In the genomic region with DNA sequence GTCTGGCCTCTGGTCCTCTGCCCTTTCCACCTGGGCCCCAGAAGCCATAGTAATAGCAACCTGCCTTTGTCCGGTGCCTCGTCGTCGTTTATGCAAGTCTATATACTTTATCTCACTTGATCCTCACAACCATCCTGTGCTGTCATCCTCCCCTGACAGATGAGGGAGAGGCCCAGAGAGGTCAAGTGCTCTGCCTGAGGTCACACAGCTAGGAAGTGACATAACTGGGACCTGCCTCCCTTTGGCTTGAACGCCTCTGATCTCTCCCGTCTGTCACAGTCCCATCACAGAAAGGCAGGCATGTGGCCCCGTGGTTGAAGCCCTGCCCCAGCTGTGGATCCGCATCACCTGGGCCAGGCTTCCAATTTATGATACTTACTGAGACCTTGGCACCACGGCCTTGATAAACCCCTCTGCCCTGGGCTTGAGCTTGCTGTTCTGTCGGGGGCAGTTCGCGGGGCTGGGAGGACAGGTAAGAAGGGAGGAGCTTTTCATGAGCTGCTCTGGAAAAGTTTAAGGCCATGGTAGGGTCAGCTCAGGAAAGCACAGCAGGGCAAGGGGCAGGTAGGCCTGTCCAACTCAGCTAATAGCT, we compare ENCODE assay signal across 18 cellular contexts.
DNase-seq lines count a peak whose midpoint lies in the region; ATAC-seq and TF ChIP-seq lines count a peak whose summit lies in the region.
"Had no signal": no experiment of that assay in that cellular context is flagged by ENCODE, and none has a peak within 500 bp of the region (broad histone marks: within the 10 kb centered on the region; RNA-seq: fewer than 3 reads in every experiment).

No MANE protein-coding gene starts in this region.

- TF ChIP-seq CTCF in nephron progenitor cell (IDR thresholded peaks at IDR 0.05), result no peak
- TF ChIP-seq CTCF in type B pancreatic cell (conservative IDR thresholded peaks at IDR 0.05), result no peak

- ATAC-seq in GM18909 (IDR thresholded peaks at IDR 0.05; ENCODE audit: poor library complexity, unreplicated experiment), result no peak
- ATAC-seq in T-cell (replicated peaks in 1 of 4), result no peak
- ATAC-seq: GM12878, Panc1 had no signal

- no peak overlapping the region for H3K9ac ChIP-seq in HUES64 (ENCODE audit: low read depth, low read length)

- H3K27ac Mint-ChIP-seq in nephron progenitor cell, result no peak overlapping the region
- H3K27ac Mint-ChIP-seq in type B pancreatic cell, result peak overlapping the region; percentile 62
- no peak overlapping the region for H3K27ac Mint-ChIP-seq in T-cell
- H3K27ac Mint-ChIP-seq: CD4-positive, CD25-positive, alpha-beta regulatory T cell had no signal

- POLR2A ChIA-PET in T-cell (lab: Charles Lee), result no interaction called here

- H3K27me3 Mint-ChIP-seq in nephron progenitor cell (ENCODE audit: low read depth, poor library complexity), result peaks cover 19% of the 10 kb centered on the region
- H3K27me3 Mint-ChIP-seq in type B pancreatic cell, result peaks cover 58% of the 10 kb centered on the region
- H3K27me3 Mint-ChIP-seq in T-cell, result peaks cover 29 to 47% of the 10 kb centered on the region in 2 donors

- CTCF ChIA-PET in T-cell (lab: Charles Lee), result interaction anchor here in 1 of 2 donors (0.7 kb wide), 1 partner anchor 807 kb away, joined by 3 read pairs; no protein-coding TSS in a partner anchor

- H3K36me3 ChIP-seq in HUES64 (ENCODE audit: insufficient read depth, low read length) (no peaks in the 10 kb centered on the region), ectodermal cell (ENCODE audit: control insufficient read depth, insufficient read depth, low read length) (no peaks in the 10 kb centered on the region)
- H3K36me3 ChIP-seq: BE2C, SJSA1 had no signal

- H3K9me3 Mint-ChIP-seq in nephron progenitor cell (peaks cover 4% of the 10 kb centered on the region), type B pancreatic cell (no peaks in the 10 kb centered on the region), T-cell (peaks cover 0 to 4% (median 0%) of the 10 kb centered on the region in 3 donors)

- H3K4me3 ChIP-seq in HUES64 (ENCODE audit: low read length) (no peak overlapping the region), ectodermal cell (ENCODE audit: insufficient read depth, low read depth, low read length) (no peak overlapping the region)
- H3K4me3 ChIP-seq: GM12878, SJSA1 had no signal

- no peaks in the 10 kb centered on the region for H3K27me3 ChIP-seq in HUES64 (ENCODE audit: insufficient read depth, low read length)
- peaks cover 5% of the 10 kb centered on the region for H3K27me3 ChIP-seq in ectodermal cell (ENCODE audit: control insufficient read depth, insufficient read depth, low read length, poor library complexity, severe bottlenecking)
- H3K27me3 ChIP-seq: BE2C, SJSA1 had no signal

- H3K36me3 Mint-ChIP-seq in nephron progenitor cell (ENCODE audit: low read depth), result no peaks in the 10 kb centered on the region
- H3K36me3 Mint-ChIP-seq in type B pancreatic cell, result no peaks in the 10 kb centered on the region
- no peaks in the 10 kb centered on the region for H3K36me3 Mint-ChIP-seq in T-cell
- H3K36me3 Mint-ChIP-seq: CD4-positive, CD25-positive, alpha-beta regulatory T cell had no signal

- H3K4me1 Mint-ChIP-seq in nephron progenitor cell, result peaks cover 91% of the 10 kb centered on the region
- peaks cover 63% of the 10 kb centered on the region for H3K4me1 Mint-ChIP-seq in type B pancreatic cell (ENCODE audit: unreplicated experiment)
- H3K4me1 Mint-ChIP-seq in T-cell, result no peaks in the 10 kb centered on the region

- DNase-seq in nephron progenitor cell, result no peak
- DNase-seq in type B pancreatic cell (ENCODE audit: extremely low spot score, unreplicated experiment), result no peak
- no peak for DNase-seq in NCI-H1105 treated with DMSO at 0.1 percent for 48 hours (lab: John Stamatoyannopoulos, UW)
- DNase-seq in T-cell, result no peak
- DNase-seq: BE2C; CD4-positive, CD25-positive, alpha-beta regulatory T cell; DMS79 treated with DMSO at 0.1 percent for 48 hours; KG1; NCI-H2029; NCI-H2227 treated with DMSO at 0.1 percent for 48 hours; NCI-H510A treated with DMSO at 0.1 percent for 48 hours; NK-92 treated with Interleukin-12 subunit alpha and Interleukin-12 subunit beta, amount 100 ng/mL, for 24 hours had no signal

- peak overlapping the region; percentile 33 for H3K4me3 Mint-ChIP-seq in nephron progenitor cell
- H3K4me3 Mint-ChIP-seq in type B pancreatic cell, result no peak overlapping the region
- no peak overlapping the region for H3K4me3 Mint-ChIP-seq in T-cell
- H3K4me3 Mint-ChIP-seq: CD4-positive, CD25-positive, alpha-beta regulatory T cell had no signal

- H3K9me3 ChIP-seq in HUES64 (ENCODE audit: insufficient read depth, low read depth, low read length), result no peaks in the 10 kb centered on the region
- no peaks in the 10 kb centered on the region for H3K9me3 ChIP-seq in ectodermal cell (ENCODE audit: control insufficient read depth, low read length)
- H3K9me3 ChIP-seq: BE2C, SJSA1 had no signal

- peak overlapping the region; percentile 67; the same call in 1 of the 2 replicates for H3K27ac ChIP-seq in HUES64 (ENCODE audit: low read depth, low read length)
- H3K27ac ChIP-seq in ectodermal cell (ENCODE audit: insufficient read depth, low read depth, low read length, poor library complexity, severe bottlenecking), result peak overlapping the region; percentile 79
- H3K27ac ChIP-seq: SJSA1 had no signal

- WGBS in HUES64, result 72% methylated on average over 12 of the region's 12 CpGs
- 69 to 76% methylated on average over 12 of the region's 12 CpGs for WGBS in ectodermal cell, 2 experiments

- peaks cover 26% of the 10 kb centered on the region for H3K4me1 ChIP-seq in HUES64 (ENCODE audit: insufficient read depth, low read length)
- peaks cover 48% of the 10 kb centered on the region for H3K4me1 ChIP-seq in ectodermal cell (ENCODE audit: control insufficient read depth, insufficient read depth, low read length)
- H3K4me1 ChIP-seq: SJSA1 had no signal
